Comparison of ENCODE assay signal across 6 cellular contexts in the genomic region with DNA sequence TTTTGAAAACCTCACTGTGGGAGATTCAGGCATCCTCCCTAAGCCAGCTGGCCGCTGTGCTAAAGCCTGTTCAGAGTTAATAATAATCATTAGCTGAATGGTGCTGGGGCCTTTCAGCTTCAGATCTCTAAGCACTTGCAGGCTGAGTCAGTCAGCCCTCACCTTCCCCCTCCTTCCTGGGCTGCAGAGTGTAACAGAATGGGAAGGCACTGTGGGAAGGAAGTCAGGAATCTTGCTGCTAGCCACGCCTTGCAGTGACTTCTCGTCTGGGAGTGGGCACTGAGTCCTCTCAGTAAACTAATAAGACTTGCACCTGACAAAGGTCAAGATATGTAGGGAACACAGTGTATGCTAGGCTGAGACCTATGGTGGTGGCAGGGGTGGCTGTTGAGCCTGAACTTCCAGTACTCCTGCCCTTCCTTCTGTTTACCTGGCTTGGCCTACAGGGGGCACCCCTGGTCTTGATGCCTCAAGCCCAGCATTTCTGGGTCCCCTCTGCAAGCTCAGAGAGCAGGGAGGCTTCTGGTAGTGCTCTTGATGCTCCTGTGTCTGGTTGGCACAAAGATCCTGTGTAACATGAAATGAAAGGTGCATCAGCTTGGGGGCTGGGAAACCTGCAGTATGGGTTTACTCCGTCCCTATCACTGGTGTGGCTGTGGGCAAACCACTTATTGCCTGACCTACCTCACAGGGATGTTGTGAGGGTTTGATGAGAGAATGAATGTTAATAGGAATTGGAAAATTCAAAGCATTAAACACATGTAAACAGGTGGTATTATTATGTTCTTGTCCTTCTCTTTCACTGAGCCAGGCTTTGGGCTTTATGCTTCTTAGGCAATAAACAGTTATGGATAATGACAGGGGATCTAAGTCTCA.
A peak's percentile ranks its signal among the peaks of the same experiment; 100 is the strongest.
DNase-seq lines count a peak whose midpoint lies in the region; ATAC-seq and TF ChIP-seq lines count a peak whose summit lies in the region.

No MANE protein-coding gene starts in this region.

- no peak overlapping the region for H3K4me3 ChIP-seq in epithelial cell of esophagus (ENCODE audit: low read length)

- ATAC-seq in HG02798 (IDR thresholded peaks at IDR 0.05; ENCODE audit: poor library complexity, unreplicated experiment), result no peak

- DNase-seq in NCI-H2029 (lab: John Stamatoyannopoulos, UW) (peak; percentile 16), NCI-H2029 treated with DMSO at 0.1 percent for 48 hours (lab: John Stamatoyannopoulos, UW) (no peak), T-helper 22 cell (ENCODE audit: low read depth) (peak; percentile 35), epithelial cell of esophagus (ENCODE audit: low read depth) (peak; percentile 76)
- DNase-seq in stimulated activated CD4-positive, alpha-beta T cell treated with anti-CD3 and anti-CD28 coated beads, Interleukin-2, amount 100 ng/mL, for 48 hours, result peak; percentile 49 to 61

- TF ChIP-seq CTCF in epithelial cell of esophagus (IDR thresholded peaks at IDR 0.05; ENCODE audit: insufficient read depth, low read depth, low read length, missing control alignments), result peak; percentile 66
